ENCODE assay signal across 7 cellular contexts in genomic region chr5:10198021-10198420, GRCh38.
"Had no signal": no experiment of that assay in that cellular context is flagged by ENCODE, and none has a peak within 500 bp of the region (broad histone marks: within the 10 kb centered on the region; RNA-seq: fewer than 3 reads in every experiment).

No MANE protein-coding gene starts in this region.

- DNase-seq: IMR-90, KBM-7, KG1 had no signal

- H3K27ac Mint-ChIP-seq: IgD-negative memory B cell had no signal

- H3K4me3 Mint-ChIP-seq: IgD-negative memory B cell had no signal

- FAIRE-seq: HepG2, HTR-8/SVneo had no signal

- H3K27ac ChIP-seq: HL-60 had no signal

- H3K27me3 Mint-ChIP-seq: IgD-negative memory B cell had no signal

- H3K4me1 Mint-ChIP-seq: IgD-negative memory B cell had no signal

- ATAC-seq: HepG2 had no signal
